10 cellular contexts compared by ENCODE assay signal in the genomic region with DNA sequence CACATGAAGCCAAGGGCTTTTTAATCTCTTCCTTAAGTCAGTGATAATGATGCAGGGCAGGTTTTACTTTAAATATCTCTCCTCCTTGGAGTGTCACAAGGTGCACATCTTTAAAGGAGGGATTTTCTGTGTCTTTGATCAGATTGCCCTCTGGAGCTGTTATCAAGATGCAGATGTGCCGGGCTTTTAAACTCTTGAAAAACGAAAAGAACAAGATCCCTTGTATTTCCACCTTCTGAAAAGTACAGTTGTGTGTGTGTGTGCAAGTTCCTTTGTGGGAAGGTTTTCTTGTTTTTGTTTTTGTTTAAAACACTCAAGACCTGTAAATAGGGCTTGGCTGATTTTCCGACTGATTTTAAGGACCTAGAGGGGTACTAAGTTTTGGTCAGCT. TPM values are rescaled to one million over a fixed set of nuclear protein-coding genes. Genes with fewer than 3 reads are reported as not detected.
DNase-seq lines count a peak whose midpoint lies in the region; ATAC-seq and TF ChIP-seq lines count a peak whose summit lies in the region.
"Had no signal": no experiment of that assay in that cellular context is flagged by ENCODE, and none has a peak within 500 bp of the region (broad histone marks: within the 10 kb centered on the region; RNA-seq: fewer than 3 reads in every experiment).

No MANE protein-coding gene starts in this region.

- WGBS in psoas muscle, 3 donors, result 34 to 57% (median 43%) methylated on average over 3 of the region's 3 CpGs

- no peak for TF ChIP-seq CTCF in Peyer's patch (IDR thresholded peaks at IDR 0.05)
- TF ChIP-seq CTCF in fibroblast of pulmonary artery (IDR thresholded peaks at IDR 0.05; ENCODE audit: low read length, missing control alignments), result no peak
- TF ChIP-seq CTCF in psoas muscle (IDR thresholded peaks at IDR 0.05), result no peak
- TF ChIP-seq CTCF in GM13976 (IDR thresholded peaks at IDR 0.05; ENCODE audit: borderline replicate concordance, control extremely low read depth, extremely low read depth, insufficient read depth, missing control alignments), result no peak

- intact Hi-C loops in psoas muscle (cut with DNase I), result loop anchor here in 1 of 2 donors (5.0 kb wide), 1 partner anchor 162 kb away; no protein-coding TSS in a partner anchor

- peak overlapping the region in 1 of 4 donors; percentile 54 for H3K27ac ChIP-seq in Peyer's patch
- no peak overlapping the region for H3K27ac ChIP-seq in psoas muscle
- H3K27ac ChIP-seq: HL-60 had no signal

- no peaks in the 10 kb centered on the region for H3K27me3 ChIP-seq in Peyer's patch
- peaks cover 0 to 15% (median 0%) of the 10 kb centered on the region in 3 donors for H3K27me3 ChIP-seq in psoas muscle (ENCODE audit: insufficient read depth in 3 of 3, low read length in 2 of 3)
- H3K27me3 ChIP-seq: adrenal gland had no signal

- ATAC-seq in psoas muscle (no peak), HG02763 (IDR thresholded peaks at IDR 0.05; ENCODE audit: unreplicated experiment) (no peak), GM21619 (IDR thresholded peaks at IDR 0.05; ENCODE audit: unreplicated experiment) (no peak), GM21737 (IDR thresholded peaks at IDR 0.05; ENCODE audit: unreplicated experiment) (no peak)

- H3K4me3 ChIP-seq in Peyer's patch (peak overlapping the region in 3 of 4 donors; percentile 61 to 92 (median 78)), fibroblast of pulmonary artery (replicated peaks; ENCODE audit: low read depth, low read length) (peak overlapping the region; percentile 66), psoas muscle (peak overlapping the region; percentile 87)

- H3K4me1 ChIP-seq in ES-I3 (ENCODE audit: insufficient read depth, low read length), result no peaks in the 10 kb centered on the region
- peaks cover 0 to 12% (median 3%) of the 10 kb centered on the region in 4 donors for H3K4me1 ChIP-seq in Peyer's patch
- H3K4me1 ChIP-seq in psoas muscle, result no peaks in the 10 kb centered on the region

- in situ Hi-C loops in GM13976 (cut with MboI; ENCODE audit: low sequenced_read_pairs, unreplicated experiment), result no loop called here

- DNase-seq in Peyer's patch, result no peak
- no peak for DNase-seq in fibroblast of pulmonary artery (ENCODE audit: low read depth)
- DNase-seq in psoas muscle, result no peak
- DNase-seq in GM13976 (ENCODE audit: low spot score), result no peak

- H3K9me3 ChIP-seq in ES-I3 (ENCODE audit: control insufficient read depth, insufficient read depth, low read length), result no peaks in the 10 kb centered on the region
- H3K9me3 ChIP-seq in Peyer's patch, result no peaks in the 10 kb centered on the region
- H3K9me3 ChIP-seq in psoas muscle, result no peaks in the 10 kb centered on the region
- H3K9me3 ChIP-seq: adrenal gland had no signal

- H3K36me3 ChIP-seq in ES-I3 (ENCODE audit: insufficient read depth, low read length), result no peaks in the 10 kb centered on the region
- H3K36me3 ChIP-seq in Peyer's patch, result no peaks in the 10 kb centered on the region
- H3K36me3 ChIP-seq in psoas muscle (ENCODE audit: insufficient read depth in 1 of 2, low read depth in 1 of 2), result no peaks in the 10 kb centered on the region
- H3K36me3 ChIP-seq: adrenal gland had no signal

- peak overlapping the region; percentile 90 for H3K9ac ChIP-seq in ES-I3 (ENCODE audit: low read depth, low read length)

- TF ChIP-seq POLR2A in Peyer's patch (IDR thresholded peaks at IDR 0.05), result no peak

RNA-seq across cellular contexts. Expression of a gene that starts 1.6 kb away (rescaled TPM):
- total RNA-seq in Peyer's patch, result 1 to 10 TPM; 2.5 to 8.0 (median 4.0) TPM
- total RNA-seq in psoas muscle, result 1 to 10 TPM; 2.1 to 5.4 (median 3.8) TPM
- 1 to 10 TPM in 1 of 3 donors, under 1 TPM in 2; 0.81 to 2.6 (median 1.00) TPM for polyA plus RNA-seq in psoas muscle
